Comparison of ENCODE assay signal across 1 cellular context in the genomic region with DNA sequence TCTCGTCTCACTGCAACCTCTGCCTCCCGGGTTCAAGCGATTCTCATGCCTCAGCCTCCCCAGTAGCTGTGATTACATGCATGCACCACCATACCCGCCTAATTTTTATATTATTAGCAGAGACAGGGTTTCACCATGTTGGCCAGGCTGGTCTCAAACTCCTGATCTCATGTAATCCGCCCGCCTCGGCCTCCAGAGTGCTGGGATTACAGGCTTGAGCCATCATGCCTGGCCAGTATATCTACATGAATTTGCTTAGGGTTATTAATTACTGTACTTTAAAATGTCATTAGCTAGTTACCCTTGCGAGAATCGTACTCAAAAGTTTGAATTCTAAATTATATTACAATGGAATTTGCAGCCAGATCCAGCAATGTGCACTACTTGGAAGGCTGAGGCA.
TF ChIP-seq lines count a peak whose summit lies in the region.

No MANE protein-coding gene starts in this region.

TF ChIP-seq in SK-N-SH, 30 proteins besides CTCF, POLR2A, EP300 and RAD21 (continued from another document):
- TF ChIP-seq, protein P1, sequence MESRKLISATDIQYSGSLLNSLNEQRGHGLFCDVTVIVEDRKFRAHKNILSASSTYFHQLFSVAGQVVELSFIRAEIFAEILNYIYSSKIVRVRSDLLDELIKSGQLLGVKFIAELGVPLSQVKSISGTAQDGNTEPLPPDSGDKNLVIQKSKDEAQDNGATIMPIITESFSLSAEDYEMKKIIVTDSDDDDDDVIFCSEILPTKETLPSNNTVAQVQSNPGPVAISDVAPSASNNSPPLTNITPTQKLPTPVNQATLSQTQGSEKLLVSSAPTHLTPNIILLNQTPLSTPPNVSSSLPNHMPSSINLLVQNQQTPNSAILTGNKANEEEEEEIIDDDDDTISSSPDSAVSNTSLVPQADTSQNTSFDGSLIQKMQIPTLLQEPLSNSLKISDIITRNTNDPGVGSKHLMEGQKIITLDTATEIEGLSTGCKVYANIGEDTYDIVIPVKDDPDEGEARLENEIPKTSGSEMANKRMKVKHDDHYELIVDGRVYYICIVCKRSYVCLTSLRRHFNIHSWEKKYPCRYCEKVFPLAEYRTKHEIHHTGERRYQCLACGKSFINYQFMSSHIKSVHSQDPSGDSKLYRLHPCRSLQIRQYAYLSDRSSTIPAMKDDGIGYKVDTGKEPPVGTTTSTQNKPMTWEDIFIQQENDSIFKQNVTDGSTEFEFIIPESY (IDR thresholded peaks at IDR 0.05; ENCODE audit: borderline replicate concordance, low read depth) = no peak
- no peak for TF ChIP-seq NRF1 (IDR thresholded peaks at IDR 0.05; ENCODE audit: low read depth, low read length)
- TF ChIP-seq NFIC (IDR thresholded peaks at IDR 0.05; ENCODE audit: borderline replicate concordance) = no peak
- no peak for TF ChIP-seq FOXJ3 (CRISPR knock-in tag; IDR thresholded peaks at IDR 0.05)
